ENCODE assay signal across 8 cellular contexts in genomic region chrX:103585421-103586313, GRCh38. TPM values are rescaled to one million over a fixed set of nuclear protein-coding genes. Genes with fewer than 3 reads are reported as not detected.
A peak's percentile ranks its signal among the peaks of the same experiment; 100 is the strongest.
DNase-seq lines count a peak whose midpoint lies in the region; ATAC-seq and TF ChIP-seq lines count a peak whose summit lies in the region.

Gene TCEAL4, plus strand, starts transcription at chrX:103585515. Its CDS starts 1,161 bp downstream, at chrX:103586676.

- intact Hi-C loops in lower lobe of right lung (cut with DNase I): no loop called here

- H3K4me1 ChIP-seq in HAP-1 (peaks cover 5% of the 10 kb centered on the region), lower lobe of right lung (no peaks in the 10 kb centered on the region)

- H3K27me3 ChIP-seq in HAP-1 (ENCODE audit: low read depth) (0 out of 2 replicates have a peak, but pooled peaks cover 6% of the 10 kb centered on the region), lower lobe of right lung (ENCODE audit: low read depth) (no peaks in the 10 kb centered on the region)

- peak within 1 kb of the TSS; percentile 77 for H3K27ac ChIP-seq in lower lobe of right lung

- peak; percentile 49 for DNase-seq in GM12865 (ENCODE audit: low read depth)
- DNase-seq in HAP-1 (ENCODE audit: low spot score in 2 of 2): peak; percentile 37 to 83
- peak; percentile 1 for DNase-seq in NCI-H128 (lab: John Stamatoyannopoulos, UW; ENCODE audit: unreplicated experiment)
- peak; percentile 1 for DNase-seq in effector CD8-positive, alpha-beta T cell (lab: John Stamatoyannopoulos, UW)
- DNase-seq in lower lobe of right lung: peak; percentile 74
- peak; percentile 15 for DNase-seq in stimulated activated CD8-positive, alpha-beta memory T cell treated with anti-CD3 and anti-CD28 coated beads, Interleukin-12 subunit alpha, Interleukin-12 subunit beta, amount 100 ng/mL, for 4 hours (ENCODE audit: low read depth)
- DNase-seq in central memory CD4-positive, alpha-beta T cell: no peak

- TF ChIP-seq CTCF in GM12865 (IDR thresholded peaks at IDR 0.05; ENCODE audit: insufficient read depth, low read depth, low read length, missing control alignments) (no peak), lower lobe of right lung (IDR thresholded peaks at IDR 0.05) (no peak)

- H3K9me3 ChIP-seq in HAP-1: no peaks in the 10 kb centered on the region
- H3K9me3 ChIP-seq in lower lobe of right lung: no peaks in the 10 kb centered on the region

- ATAC-seq in activated CD4-positive, CD25-positive, alpha-beta regulatory T cell treated with anti-CD3 and anti-CD28 coated beads, Interleukin-2, amount 50 U/mL, for 24 hours: peak; percentile 61 to 74
- peak; percentile 91 to 96 for ATAC-seq in lower lobe of right lung

- H3K4me3 ChIP-seq in GM12865 (ENCODE audit: low read depth, low read length) (peak within 1 kb of the TSS; percentile 78), HAP-1 (peak within 1 kb of the TSS; percentile 71), lower lobe of right lung (peak within 1 kb of the TSS; percentile 62)

- peaks cover 21% of the 10 kb centered on the region for H3K36me3 ChIP-seq in HAP-1 (replicated peaks)
- H3K36me3 ChIP-seq in lower lobe of right lung: no peaks in the 10 kb centered on the region

- in situ Hi-C loops in HAP-1 (cut with MboI; ENCODE audit: low sequenced_read_pairs): no loop called here

RNA-seq across cellular contexts. Expression of gene TCEAL4, which starts in this region (rescaled TPM):
- 58.7 TPM for total RNA-seq in lower lobe of right lung
